Comparison of ENCODE assay signal across 12 cellular contexts in genomic region chr15:74543583-74543982, GRCh38. TPM values are rescaled to one million over a fixed set of nuclear protein-coding genes. Genes with fewer than 3 reads are reported as not detected.
A peak's percentile ranks its signal among the peaks of the same experiment; 100 is the strongest.
DNase-seq lines count a peak whose midpoint lies in the region; ATAC-seq and TF ChIP-seq lines count a peak whose summit lies in the region.
"Had no signal": no experiment of that assay in that cellular context is flagged by ENCODE, and none has a peak within 500 bp of the region (broad histone marks: within the 10 kb centered on the region; RNA-seq: fewer than 3 reads in every experiment).

No MANE protein-coding gene starts in this region.

- H3K9me3 ChIP-seq in iPS-20b (ENCODE audit: insufficient read depth, low read depth, low read length) (no peaks in the 10 kb centered on the region), lower lobe of right lung (no peaks in the 10 kb centered on the region)
- H3K9me3 ChIP-seq: neutrophil, SJSA1, tibial nerve had no signal

- peak; percentile 55 for TF ChIP-seq CTCF in C4-2B (conservative IDR thresholded peaks at IDR 0.05)
- no peak for TF ChIP-seq CTCF in lower lobe of right lung (IDR thresholded peaks at IDR 0.05)

- ATAC-seq in lower lobe of right lung = no peak

- H3K4me1 ChIP-seq in iPS-20b (ENCODE audit: insufficient read depth, low read length) = peaks cover 11% of the 10 kb centered on the region; the same call in 1 of the 2 replicates
- peaks cover 67% of the 10 kb centered on the region for H3K4me1 ChIP-seq in lower lobe of right lung

- H3K36me3 ChIP-seq in iPS-20b (ENCODE audit: insufficient read depth, low read depth, low read length) = peaks cover 41% of the 10 kb centered on the region
- peaks cover 7% of the 10 kb centered on the region for H3K36me3 ChIP-seq in lower lobe of right lung
- H3K36me3 ChIP-seq: tibial nerve had no signal

- peak; percentile 80 for DNase-seq in Jurkat, Clone E6-1 (ENCODE audit: low read depth, low spot score)
- DNase-seq in activated T-cell treated with anti-CD3 and anti-CD28 coated beads for 4 hours (peak; percentile 25), lower lobe of right lung (no peak), SIG-M5 (lab: John Stamatoyannopoulos, UW) (no peak), MV-4-11 (lab: John Stamatoyannopoulos, UW) (no peak), NCI-H748 (lab: John Stamatoyannopoulos, UW; ENCODE audit: unreplicated experiment) (no peak)
- DNase-seq: DMS153 had no signal

- intact Hi-C loops in lower lobe of right lung (cut with DNase I) = no loop called here

- H3K4me3 ChIP-seq in Jurkat, Clone E6-1 (ENCODE audit: low read length) = no peak overlapping the region; the same call in 1 of the 2 replicates
- peak overlapping the region; percentile 91 for H3K4me3 ChIP-seq in iPS-20b (ENCODE audit: low read length)
- H3K4me3 ChIP-seq in lower lobe of right lung = no peak overlapping the region
- H3K4me3 ChIP-seq: SJSA1, tibial nerve had no signal

- no peaks in the 10 kb centered on the region for H3K27me3 ChIP-seq in iPS-20b (ENCODE audit: insufficient read depth, low read length)
- H3K27me3 ChIP-seq in lower lobe of right lung (ENCODE audit: low read depth) = no peaks in the 10 kb centered on the region
- H3K27me3 ChIP-seq: neutrophil, SJSA1, tibial nerve had no signal

- H3K9ac ChIP-seq in iPS-20b (ENCODE audit: low read depth, low read length) = no peak overlapping the region

- H3K27ac ChIP-seq in C4-2B (no peak overlapping the region), iPS-20b (ENCODE audit: low read length) (no peak overlapping the region), lower lobe of right lung (no peak overlapping the region)
- H3K27ac ChIP-seq: neutrophil, SJSA1, tibial nerve had no signal

RNA-seq across cellular contexts. Expression of gene ARID3B, which starts 2.6 kb away (rescaled TPM):
- polyA plus RNA-seq in Jurkat, Clone E6-1 (2012; ENCODE audit: insufficient read depth, insufficient read length) = 19.8 TPM
- 11.1 TPM for total RNA-seq in lower lobe of right lung

Comparison
In these comparisons a context has a peak if more than half of its experiments do, and no peak if none do; other contexts are left out.
1. DNase-seq: peak in Jurkat, Clone E6-1 (single experiment) and activated T-cell treated with anti-CD3 and anti-CD28 coated beads for 4 hours (single experiment); none in lower lobe of right lung (single experiment), SIG-M5 (single experiment), MV-4-11 (single experiment) and NCI-H748 (single experiment).